3 cellular contexts compared by ENCODE assay signal in genomic region chr6:70779934-70780333, GRCh38.
"Had no signal": no experiment of that assay in that cellular context is flagged by ENCODE, and none has a peak within 500 bp of the region (broad histone marks: within the 10 kb centered on the region; RNA-seq: fewer than 3 reads in every experiment).

No MANE protein-coding gene starts in this region.

- DNase-seq: GDM1, GF-D8 had no signal

- ATAC-seq: GM12878 had no signal
